ENCODE assay signal across 25 cellular contexts in genomic region chr1:67780637-67781036, GRCh38. TPM values are rescaled to one million over a fixed set of nuclear protein-coding genes. Genes with fewer than 3 reads are reported as not detected.
"Had no signal": no experiment of that assay in that cellular context is flagged by ENCODE, and none has a peak within 500 bp of the region (broad histone marks: within the 10 kb centered on the region; RNA-seq: fewer than 3 reads in every experiment).

No MANE protein-coding gene starts in this region.

- FAIRE-seq: astrocyte, endothelial cell of umbilical vein had no signal

- H3K36me3 Mint-ChIP-seq: activated naive CD4-positive, alpha-beta T cell treated with anti-CD3 and anti-CD28 coated beads, Interleukin-2, amount 50 U/mL, for 24 hours; T-cell had no signal

- H3K27ac ChIP-seq: breast epithelium, colonic mucosa, dorsolateral prefrontal cortex, parathyroid adenoma, spleen, upper lobe of left lung, WERI-Rb-1 had no signal

- H3K36me3 ChIP-seq: breast epithelium, colonic mucosa, thoracic aorta had no signal

- H3K9me3 Mint-ChIP-seq: activated CD4-positive, alpha-beta T cell treated with anti-CD3 and anti-CD28 coated beads, Interleukin-2, amount 10 ng/mL, durations not matched to agents 7 days and 5 days; activated naive CD4-positive, alpha-beta T cell treated with anti-CD3 and anti-CD28 coated beads, Interleukin-2, amount 50 U/mL, for 24 hours; effector memory CD8-positive, alpha-beta T cell; nephron progenitor cell; T-cell; T-helper 2 cell treated with Interferon-gamma antibody and Interleukin-4, amounts not matched to agents 5 μg/mL and 100 μg/mL, for 36 hours had no signal

- H3K4me1 ChIP-seq: breast epithelium, colonic mucosa, parathyroid adenoma, upper lobe of left lung had no signal

- H3K27me3 ChIP-seq: breast epithelium, colonic mucosa, dorsolateral prefrontal cortex, spleen, upper lobe of left lung had no signal

- H3K4me3 ChIP-seq: breast epithelium, colonic mucosa, dorsolateral prefrontal cortex, spleen, thoracic aorta, upper lobe of left lung had no signal

- H3K4me1 Mint-ChIP-seq: activated CD4-positive, alpha-beta T cell treated with anti-CD3 and anti-CD28 coated beads, Interleukin-2, amount 10 ng/mL, durations not matched to agents 7 days and 5 days; activated naive CD4-positive, alpha-beta T cell treated with anti-CD3 and anti-CD28 coated beads, Interleukin-2, amount 50 U/mL, for 24 hours; nephron progenitor cell; T-cell had no signal

- H3K9me3 ChIP-seq: breast epithelium, colonic mucosa, spleen, thoracic aorta, upper lobe of left lung had no signal

- H3K4me3 Mint-ChIP-seq: activated CD4-positive, alpha-beta T cell treated with anti-CD3 and anti-CD28 coated beads, Interleukin-2, amount 10 ng/mL, durations not matched to agents 7 days and 5 days; activated CD8-positive, alpha-beta T cell treated with anti-CD3 and anti-CD28 coated beads, Interleukin-2, amount 10 ng/mL, durations not matched to agents 7 days and 5 days; activated naive CD4-positive, alpha-beta T cell treated with anti-CD3 and anti-CD28 coated beads, Interleukin-2, amount 50 U/mL, for 24 hours; effector memory CD8-positive, alpha-beta T cell; nephron progenitor cell; T-cell; T-helper 2 cell treated with Interferon-gamma antibody and Interleukin-4, amounts not matched to agents 5 μg/mL and 100 μg/mL, for 36 hours had no signal

- H3K9ac ChIP-seq: parathyroid adenoma had no signal

- DNase-seq: activated CD4-positive, alpha-beta T cell treated with anti-CD3 and anti-CD28 coated beads, Interleukin-2, amount 10 ng/mL, durations not matched to agents 7 days and 5 days; activated CD4-positive, CD25-positive, alpha-beta regulatory T cell treated with anti-CD3 and anti-CD28 coated beads, Interleukin-2, amount 50 U/mL, for 72 hours; activated CD8-positive, alpha-beta T cell treated with anti-CD3 and anti-CD28 coated beads, Interleukin-2, amount 10 ng/mL, durations not matched to agents 7 days and 5 days; activated gamma-delta T cell treated with Interleukin-2 at 50 U/mL for 16 hours; activated T-cell treated with anti-CD3 and anti-CD28 coated beads, Interleukin-2, amount 50 U/mL, for 1 hour; colonic mucosa; dorsolateral prefrontal cortex; effector memory CD8-positive, alpha-beta T cell; hypothalamus; mesenchymal stem cell; nephron progenitor cell; spleen; stimulated activated CD4-positive, alpha-beta T cell treated with anti-CD3 and anti-CD28 coated beads, Interleukin-4, amount 100 ng/mL, for 1 hour; stimulated activated naive CD4-positive, alpha-beta T cell; T-cell; upper lobe of left lung; WERI-Rb-1 had no signal

- H2AFZ ChIP-seq: parathyroid adenoma had no signal

- H3K27ac Mint-ChIP-seq: activated CD4-positive, alpha-beta T cell treated with anti-CD3 and anti-CD28 coated beads, Interleukin-2, amount 10 ng/mL, durations not matched to agents 7 days and 5 days; activated CD8-positive, alpha-beta T cell treated with anti-CD3 and anti-CD28 coated beads, Interleukin-2, amount 10 ng/mL, durations not matched to agents 7 days and 5 days; activated naive CD4-positive, alpha-beta T cell treated with anti-CD3 and anti-CD28 coated beads, Interleukin-2, amount 50 U/mL, for 24 hours; effector memory CD8-positive, alpha-beta T cell; nephron progenitor cell; T-cell; T-helper 2 cell treated with Interferon-gamma antibody and Interleukin-4, amounts not matched to agents 5 μg/mL and 100 μg/mL, for 36 hours had no signal

- ATAC-seq: activated CD8-positive, alpha-beta T cell treated with anti-CD3 and anti-CD28 coated beads, Interleukin-2, amount 10 ng/mL, durations not matched to agents 7 days and 5 days; effector memory CD8-positive, alpha-beta T cell; esophagus mucosa; T-cell had no signal

RNA-seq across cellular contexts. Expression of gene GNG12, which starts 52.6 kb away (rescaled TPM):
- total RNA-seq: activated CD8-positive, alpha-beta T cell treated with anti-CD3 and anti-CD28 coated beads, Interleukin-2, amount 10 ng/mL, durations not matched to agents 7 days and 5 days had no signal
